Comparison of ENCODE assay signal across 19 cellular contexts in genomic region chr3:39075910-39076309, GRCh38. TPM values are rescaled to one million over a fixed set of nuclear protein-coding genes. Genes with fewer than 3 reads are reported as not detected.
"Had no signal": no experiment of that assay in that cellular context is flagged by ENCODE, and none has a peak within 500 bp of the region (broad histone marks: within the 10 kb centered on the region; RNA-seq: fewer than 3 reads in every experiment).

No MANE protein-coding gene starts in this region.

- DNase-seq: activated CD4-positive, alpha-beta T cell treated with anti-CD3 and anti-CD28 coated beads for 48 hours; activated naive CD4-positive, alpha-beta T cell; activated T-cell treated with anti-CD3 and anti-CD28 coated beads, Interleukin-2, amount 50 U/mL, for 72 hours; amniotic stem cell; body of pancreas; central memory CD4-positive, alpha-beta T cell; effector memory CD8-positive, alpha-beta T cell; islet precursor cell; left lung; mucosa of descending colon; natural killer cell; posterior cingulate gyrus; stimulated activated CD4-positive, alpha-beta T cell treated with anti-CD3 and anti-CD28 coated beads, Interleukin-4, amount 100 ng/mL, for 4 hours; thyroid gland; WERI-Rb-1 had no signal

- FAIRE-seq: urothelium cell line had no signal

- H3K9me3 Mint-ChIP-seq: activated T-cell treated with anti-CD3 and anti-CD28 coated beads, Interleukin-2, amount 50 U/mL, for 72 hours; effector memory CD8-positive, alpha-beta T cell; natural killer cell had no signal

- H3K27me3 ChIP-seq: body of pancreas, gastroesophageal sphincter, left lung, thyroid gland had no signal

- H3K4me3 ChIP-seq: body of pancreas, coronary artery, gastroesophageal sphincter, left lung, mucosa of descending colon, thyroid gland had no signal

- H3K4me1 Mint-ChIP-seq: natural killer cell had no signal

- H3K4me3 Mint-ChIP-seq: activated T-cell treated with anti-CD3 and anti-CD28 coated beads, Interleukin-2, amount 50 U/mL, for 72 hours; effector memory CD8-positive, alpha-beta T cell; natural killer cell had no signal

- H3K27ac Mint-ChIP-seq: activated T-cell treated with anti-CD3 and anti-CD28 coated beads, Interleukin-2, amount 50 U/mL, for 72 hours; effector memory CD8-positive, alpha-beta T cell; natural killer cell had no signal

- H3K27me3 Mint-ChIP-seq: effector memory CD8-positive, alpha-beta T cell had no signal

- H3K9me3 ChIP-seq: body of pancreas, gastroesophageal sphincter, left lung, mucosa of descending colon, thyroid gland had no signal

- H3K27ac ChIP-seq: body of pancreas, coronary artery, gastroesophageal sphincter, left lung, thyroid gland, WERI-Rb-1 had no signal

- H3K4me1 ChIP-seq: body of pancreas, gastroesophageal sphincter, left lung, thyroid gland had no signal

- ATAC-seq: activated T-cell treated with anti-CD3 and anti-CD28 coated beads, Interleukin-2, amount 50 U/mL, for 72 hours; body of pancreas; effector memory CD8-positive, alpha-beta T cell; gastroesophageal sphincter; left lung; mucosa of descending colon; natural killer cell had no signal

RNA-seq across cellular contexts. Expression of gene SCN11A, which starts 24.2 kb away (rescaled TPM):
- total RNA-seq: epithelial cell of proximal tubule had no signal
